1 cellular context compared by ENCODE assay signal in genomic region chr4:184848510-184848909, GRCh38.
TF ChIP-seq lines count a peak whose summit lies in the region.

No MANE protein-coding gene starts in this region.

TF ChIP-seq in GM12878, 131 proteins besides CTCF, POLR2A, EP300 and RAD21 (continued from another document and continues in another):
- TF ChIP-seq IKZF1 (conservative IDR thresholded peaks at IDR 0.05) (peak; percentile 46), HDAC6 (IDR thresholded peaks at IDR 0.05; ENCODE audit: unreplicated experiment) (no peak), ATF7 (IDR thresholded peaks at IDR 0.05; ENCODE audit: low read depth) (peak; percentile 92), ZNF217 (IDR thresholded peaks at IDR 0.05) (no peak), FOXM1 (IDR thresholded peaks at IDR 0.05; ENCODE audit: low read depth, low read length) (no peak), IRF5 (IDR thresholded peaks at IDR 0.05; ENCODE audit: borderline replicate concordance) (no peak), EGR1 (IDR thresholded peaks at IDR 0.05; ENCODE audit: borderline replicate concordance in 1 of 2, low read depth in 2 of 2, low read length in 2 of 2) (no peak), ZNF207 (IDR thresholded peaks at IDR 0.05; ENCODE audit: borderline replicate concordance) (no peak), RCOR1 (conservative IDR thresholded peaks at IDR 0.05; ENCODE audit: low read depth, low read length) (no peak), STAT1 (conservative IDR thresholded peaks at IDR 0.05) (no peak), KAT2A (conservative IDR thresholded peaks at IDR 0.05; ENCODE audit: control insufficient read depth, low read depth, low read length) (no peak), HCFC1 (IDR thresholded peaks at IDR 0.05; ENCODE audit: low read length) (no peak), GABPA (IDR thresholded peaks at IDR 0.05; ENCODE audit: low read depth) (0 out of 2 replicates have a peak, but pooled peaks have one; percentile 33), DPF2 (IDR thresholded peaks at IDR 0.05) (0 out of 2 replicates have a peak, but pooled peaks have one; percentile 12), WRNIP1 (IDR thresholded peaks at IDR 0.05; ENCODE audit: borderline replicate concordance, low read depth, low read length) (no peak), ATF2 (IDR thresholded peaks at IDR 0.05; ENCODE audit: low read length) (peak; percentile 53; the same call in 1 of the 2 replicates), MLLT1 (IDR thresholded peaks at IDR 0.05) (no peak), TCF7 (IDR thresholded peaks at IDR 0.05; ENCODE audit: borderline replicate concordance) (no peak), MAX (IDR thresholded peaks at IDR 0.05; ENCODE audit: low read depth, low read length) (no peak), STAT3 (IDR thresholded peaks at IDR 0.05; ENCODE audit: low read depth, low read length) (no peak), SMARCA5 (IDR thresholded peaks at IDR 0.05) (no peak), ELK1 (IDR thresholded peaks at IDR 0.05; ENCODE audit: low read depth, low read length) (no peak), SIX5 (IDR thresholded peaks at IDR 0.05; ENCODE audit: low read depth, low read length, severe bottlenecking) (no peak), ZNF384 (IDR thresholded peaks at IDR 0.05; ENCODE audit: borderline replicate concordance, low read depth, low read length) (no peak), YY1 (IDR thresholded peaks at IDR 0.05; ENCODE audit: low read depth, low read length) (no peak), TCF3 (IDR thresholded peaks at IDR 0.05; ENCODE audit: borderline replicate concordance, insufficient read depth, low read depth, low read length) (no peak), MTA2 (IDR thresholded peaks at IDR 0.05; ENCODE audit: low read depth) (no peak), RFX5 (IDR thresholded peaks at IDR 0.05; ENCODE audit: low read depth, low read length) (no peak), SUZ12 (IDR thresholded peaks at IDR 0.05; ENCODE audit: unreplicated experiment) (no peak), LARP7 (IDR thresholded peaks at IDR 0.05) (no peak), JUNB (IDR thresholded peaks at IDR 0.05) (peak; percentile 62), SUPT20H (IDR thresholded peaks at IDR 0.05; ENCODE audit: borderline replicate concordance, control insufficient read depth, low read depth, low read length) (no peak), TCF12 (IDR thresholded peaks at IDR 0.05; ENCODE audit: low read depth, low read length) (no peak), ZNF24 (IDR thresholded peaks at IDR 0.05) (no peak), ZBTB11 (CRISPR knock-in tag; IDR thresholded peaks at IDR 0.05) (no peak), MEF2A (IDR thresholded peaks at IDR 0.05; ENCODE audit: insufficient read depth, low read depth, low read length) (no peak), SMAD5 (IDR thresholded peaks at IDR 0.05; ENCODE audit: low read depth) (no peak), EZH2 (IDR thresholded peaks at IDR 0.05; ENCODE audit: borderline replicate concordance, control insufficient read depth, low read depth, low read length) (no peak), CREB1 (IDR thresholded peaks at IDR 0.05; ENCODE audit: low read depth) (peak; percentile 96), NR2F1 (conservative IDR thresholded peaks at IDR 0.05) (0 out of 2 replicates have a peak, but pooled peaks have one; percentile 7), E2F8 (IDR thresholded peaks at IDR 0.05; ENCODE audit: low read depth, partially characterized antibody) (no peak), POU2F2 (IDR thresholded peaks at IDR 0.05; ENCODE audit: borderline replicate concordance, low read depth, low read length) (no peak), CBX5 (IDR thresholded peaks at IDR 0.05; ENCODE audit: low read depth) (no peak), MEF2B (IDR thresholded peaks at IDR 0.05; ENCODE audit: partially characterized antibody, poor library complexity, severe bottlenecking) (no peak), HSF1 (IDR thresholded peaks at IDR 0.05; ENCODE audit: low read depth, low read length) (no peak), JUND (IDR thresholded peaks at IDR 0.05; ENCODE audit: low read depth, low read length) (no peak), TARDBP (IDR thresholded peaks at IDR 0.05; ENCODE audit: borderline replicate concordance) (no peak), YBX1 (IDR thresholded peaks at IDR 0.05) (no peak), RELB (IDR thresholded peaks at IDR 0.05; ENCODE audit: low read depth) (no peak), CREM (IDR thresholded peaks at IDR 0.05; ENCODE audit: low read depth) (peak; percentile 93), SMAD1 (IDR thresholded peaks at IDR 0.05; ENCODE audit: low read depth, partially characterized antibody) (no peak), RUNX3 (IDR thresholded peaks at IDR 0.05; ENCODE audit: low read length) (peak; percentile 87), HDAC2 (IDR thresholded peaks at IDR 0.05) (no peak), FOS (IDR thresholded peaks at IDR 0.05; ENCODE audit: borderline replicate concordance, extremely low read depth, insufficient read length) (no peak), TBL1XR1 (IDR thresholded peaks at IDR 0.05; ENCODE audit: low read depth, low read length) (no peak), IRF3 (IDR thresholded peaks at IDR 0.05) (no peak)
